In the genomic region with DNA sequence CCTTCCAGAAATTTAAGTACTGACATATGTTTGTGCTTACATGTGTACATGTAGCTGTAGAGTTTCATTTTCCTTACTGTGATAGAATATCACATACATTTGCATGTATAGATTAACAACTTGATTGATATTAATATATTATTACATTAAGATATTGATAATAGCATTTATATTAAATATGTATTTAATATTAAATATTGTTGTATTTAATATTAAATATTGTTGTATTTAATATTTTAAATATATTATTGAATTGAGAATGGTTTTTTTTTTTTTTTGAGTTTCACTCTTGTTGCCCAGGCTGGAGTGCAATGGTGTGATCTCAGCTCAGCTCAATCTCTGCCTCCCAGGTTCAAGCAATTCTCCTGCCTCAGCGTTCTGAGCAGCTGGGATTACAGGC, we compare ENCODE assay signal across 32 cellular contexts.
"Had no signal": no experiment of that assay in that cellular context is flagged by ENCODE, and none has a peak within 500 bp of the region (broad histone marks: within the 10 kb centered on the region; RNA-seq: fewer than 3 reads in every experiment).

No MANE protein-coding gene starts in this region.

- H3K36me3 ChIP-seq: neutrophil, right lobe of liver, spleen, suprapubic skin, tibial artery, transverse colon, upper lobe of right lung, uterus had no signal

- H3K27me3 ChIP-seq: neutrophil, right lobe of liver, spleen, suprapubic skin, testis, tibial artery, transverse colon, upper lobe of right lung, uterus had no signal

- H3K9me3 ChIP-seq: neutrophil, psoas muscle, right lobe of liver, testis, tibial artery, upper lobe of right lung, uterus had no signal

- H3K27ac Mint-ChIP-seq: naive thymus-derived CD8-positive, alpha-beta T cell; natural killer cell treated with Interleukin-12 subunit alpha and Interleukin-12 subunit beta and Interleukin-15 and Interleukin-18, amount 100 ng/mL, for 72 hours; nephron progenitor cell; progenitor cell of endocrine pancreas; stimulated activated memory B cell treated with anti-CD40 and anti-IgM and Interleukin-4, amounts not matched to agents 10 μg/mL and 1 μg/mL and 100 μg/mL, for 72 hours; stimulated activated naive CD8-positive, alpha-beta T cell treated with anti-CD3 and anti-CD28 coated beads, Interleukin-15, amount 100 ng/mL, for 72 hours; type B pancreatic cell had no signal

- H3K4me1 Mint-ChIP-seq: naive thymus-derived CD8-positive, alpha-beta T cell; neural crest cell; stimulated activated naive CD8-positive, alpha-beta T cell treated with anti-CD3 and anti-CD28 coated beads, Interleukin-15, amount 100 ng/mL, for 72 hours had no signal

- H3K4me3 ChIP-seq: psoas muscle, right lobe of liver, skin epidermis, smooth muscle cell, spleen, suprapubic skin, testis, tibial artery, transverse colon, upper lobe of right lung, uterus had no signal

- H3K27me3 Mint-ChIP-seq: natural killer cell treated with Interleukin-12 subunit alpha and Interleukin-12 subunit beta and Interleukin-15 and Interleukin-18, amount 100 ng/mL, for 72 hours; progenitor cell of endocrine pancreas; stimulated activated memory B cell treated with anti-CD40 and anti-IgM and Interleukin-4, amounts not matched to agents 10 μg/mL and 1 μg/mL and 100 μg/mL, for 72 hours; stimulated activated naive CD8-positive, alpha-beta T cell treated with anti-CD3 and anti-CD28 coated beads, Interleukin-15, amount 100 ng/mL, for 72 hours; type B pancreatic cell had no signal

- H3K36me3 Mint-ChIP-seq: natural killer cell treated with Interleukin-12 subunit alpha and Interleukin-12 subunit beta and Interleukin-15 and Interleukin-18, amount 100 ng/mL, for 72 hours; type B pancreatic cell had no signal

- H3K9me3 Mint-ChIP-seq: natural killer cell treated with Interleukin-12 subunit alpha and Interleukin-12 subunit beta and Interleukin-15 and Interleukin-18, amount 100 ng/mL, for 72 hours; type B pancreatic cell had no signal

- H3K4me1 ChIP-seq: parathyroid adenoma, psoas muscle, right lobe of liver, spleen, suprapubic skin, testis, tibial artery, upper lobe of right lung, uterus had no signal

- ATAC-seq: naive thymus-derived CD8-positive, alpha-beta T cell; natural killer cell treated with Interleukin-12 subunit alpha and Interleukin-12 subunit beta and Interleukin-15 and Interleukin-18, amount 100 ng/mL, for 72 hours; psoas muscle; right cardiac atrium; right lobe of liver; stimulated activated memory B cell treated with anti-CD40 and anti-IgM and Interleukin-4, amounts not matched to agents 10 μg/mL and 1 μg/mL and 100 μg/mL, for 72 hours; stimulated activated naive CD8-positive, alpha-beta T cell treated with anti-CD3 and anti-CD28 coated beads, Interleukin-15, amount 100 ng/mL, for 72 hours; stimulated activated naive CD8-positive, alpha-beta T cell treated with anti-CD3 and anti-CD28 coated beads, Interleukin-15, Interleukin-2, amounts not matched to agents 100 U/mL and 50 U/mL, for 24 hours; upper lobe of right lung had no signal

- DNase-seq: naive thymus-derived CD8-positive, alpha-beta T cell; nephron progenitor cell; nucleus accumbens; posterior cingulate gyrus; psoas muscle; right cardiac atrium; right lobe of liver; spleen; stimulated activated CD4-positive, alpha-beta T cell treated with anti-CD3 and anti-CD28 coated beads, Interleukin-12 subunit alpha, Interleukin-12 subunit beta, amount 100 ng/mL, for 4 hours; stimulated activated CD4-positive, alpha-beta T cell treated with anti-CD3 and anti-CD28 coated beads, Interleukin-1b, Interleukin-23, amount 100 ng/mL, for 48 hours; stimulated activated CD4-positive, alpha-beta T cell treated with anti-CD3 and anti-CD28 coated beads, Interleukin-4, amount 100 ng/mL, for 1 hour; stimulated activated CD4-positive, alpha-beta T cell treated with anti-CD3 and anti-CD28 coated beads, Interleukin-4, amount 100 ng/mL, for 4 hours; stimulated activated CD8-positive, alpha-beta memory T cell treated with anti-CD3 and anti-CD28 coated beads, Interleukin-4, amount 100 ng/mL, for 48 hours; stimulated activated naive CD4-positive, alpha-beta T cell; stimulated activated naive CD8-positive, alpha-beta T cell treated with anti-CD3 and anti-CD28 coated beads, Interleukin-15, amount 100 ng/mL, for 72 hours; stimulated activated naive CD8-positive, alpha-beta T cell treated with anti-CD3 and anti-CD28 coated beads, Interleukin-15, Interleukin-2, amounts not matched to agents 100 U/mL and 50 U/mL, for 24 hours; substantia nigra; testis; tibial artery; transverse colon; upper lobe of right lung; uterus had no signal

- H3K9ac ChIP-seq: parathyroid adenoma had no signal

- H3K27ac ChIP-seq: neutrophil, parathyroid adenoma, psoas muscle, right lobe of liver, skin epidermis, spleen, suprapubic skin, testis, tibial artery, transverse colon, upper lobe of right lung, uterus had no signal

- H3K4me3 Mint-ChIP-seq: naive thymus-derived CD8-positive, alpha-beta T cell; natural killer cell treated with Interleukin-12 subunit alpha and Interleukin-12 subunit beta and Interleukin-15 and Interleukin-18, amount 100 ng/mL, for 72 hours; nephron progenitor cell; neural crest cell; stimulated activated memory B cell treated with anti-CD40 and anti-IgM and Interleukin-4, amounts not matched to agents 10 μg/mL and 1 μg/mL and 100 μg/mL, for 72 hours; stimulated activated naive CD8-positive, alpha-beta T cell treated with anti-CD3 and anti-CD28 coated beads, Interleukin-15, amount 100 ng/mL, for 72 hours; type B pancreatic cell had no signal
